ENCODE assay signal across 19 cellular contexts in genomic region chr9:90309809-90310522, GRCh38.
A peak's percentile ranks its signal among the peaks of the same experiment; 100 is the strongest.
DNase-seq lines count a peak whose midpoint lies in the region; ATAC-seq, FAIRE-seq and TF ChIP-seq lines count a peak whose summit lies in the region.
"Had no signal": no experiment of that assay in that cellular context is flagged by ENCODE, and none has a peak within 500 bp of the region (broad histone marks: within the 10 kb centered on the region; RNA-seq: fewer than 3 reads in every experiment).

No MANE protein-coding gene starts in this region.

- no peaks in the 10 kb centered on the region for H3K9me3 Mint-ChIP-seq in Calu3 (ENCODE audit: low read depth, unreplicated experiment)
- H3K9me3 Mint-ChIP-seq: CD8-positive, alpha-beta memory T cell had no signal

- TF ChIP-seq CTCF in astrocyte of the cerebellum (IDR thresholded peaks at IDR 0.05; ENCODE audit: low read depth, low read length, missing control alignments): no peak
- TF ChIP-seq CTCF in kidney epithelial cell (IDR thresholded peaks at IDR 0.05; ENCODE audit: insufficient read depth, low read length, poor library complexity, severe bottlenecking): no peak
- no peak for TF ChIP-seq CTCF in pancreas (IDR thresholded peaks at IDR 0.05)
- TF ChIP-seq CTCF in Calu3 (IDR thresholded peaks at IDR 0.05; ENCODE audit: unreplicated experiment): no peak

- intact Hi-C loops in pancreas (cut with DNase I): no loop called here
- intact Hi-C loops in Calu3 (cut with micrococcal nuclease; ENCODE audit: unreplicated experiment): loop anchor here (10.0 kb wide), 1 partner anchor 445 kb away; no protein-coding TSS in a partner anchor

- H3K4me3 ChIP-seq in astrocyte of the cerebellum (ENCODE audit: low read depth, low read length) (no peak overlapping the region), kidney epithelial cell (ENCODE audit: low read depth, low read length) (no peak overlapping the region), pancreas (no peak overlapping the region), H7 (ENCODE audit: insufficient read depth, low read depth, low read length) (no peak overlapping the region)
- H3K4me3 ChIP-seq: BLaER1 had no signal

- H3K9me3 ChIP-seq in pancreas: no peaks in the 10 kb centered on the region
- H3K9me3 ChIP-seq: BLaER1 had no signal

- no peaks in the 10 kb centered on the region for H3K36me3 ChIP-seq in kidney epithelial cell (ENCODE audit: control insufficient read depth, insufficient read depth, low read length)
- no peaks in the 10 kb centered on the region for H3K36me3 ChIP-seq in pancreas
- H3K36me3 ChIP-seq in H7 (replicated peaks; ENCODE audit: control insufficient read depth, insufficient read depth, low read length): no peaks in the 10 kb centered on the region
- H3K36me3 ChIP-seq: BLaER1 had no signal

- H3K27me3 ChIP-seq in kidney epithelial cell (ENCODE audit: control insufficient read depth, insufficient read depth, low read length): no peaks in the 10 kb centered on the region
- no peaks in the 10 kb centered on the region for H3K27me3 ChIP-seq in pancreas
- no peaks in the 10 kb centered on the region for H3K27me3 ChIP-seq in H7 (ENCODE audit: control insufficient read depth, insufficient read depth, low read length)
- H3K27me3 ChIP-seq: BLaER1 had no signal

- no peaks in the 10 kb centered on the region for H3K4me1 ChIP-seq in pancreas
- H3K4me1 ChIP-seq: BLaER1 had no signal

- BruUV-seq in Calu3 (replicated peaks; lab: Mats Ljungman, UMichigan): no TSS peak

- H3K36me3 Mint-ChIP-seq in Calu3 (ENCODE audit: insufficient read depth, unreplicated experiment): no peaks in the 10 kb centered on the region
- H3K36me3 Mint-ChIP-seq: CD8-positive, alpha-beta memory T cell had no signal

- DNase-seq in NCI-H510A (lab: John Stamatoyannopoulos, UW) (peak; percentile 32), astrocyte of the cerebellum (ENCODE audit: low read depth) (peak; percentile 54), kidney epithelial cell (ENCODE audit: low read depth) (peak; percentile 90), pancreas (no peak), Calu3 (no peak), SW480 (ENCODE audit: low spot score) (no peak), H7 (no peak), NCI-H69 (lab: John Stamatoyannopoulos, UW) (no peak)
- DNase-seq: CD8-positive, alpha-beta memory T cell; DMS 273 treated with DMSO at 0.1 percent for 48 hours; EL; HCEC 1CT; MV-4-11; NCI-H1436 treated with DMSO at 0.1 percent for 48 hours; NCI-H2227 treated with DMSO at 0.1 percent for 48 hours; NCI-H526 treated with DMSO at 0.1 percent for 48 hours had no signal

- peak in 3 of 4 donors; percentile 24 to 84 (median 77) for ATAC-seq in pancreas
- ATAC-seq: Right ventricle myocardium inferior had no signal

- H3K4me1 Mint-ChIP-seq in Calu3 (ENCODE audit: low read depth, unreplicated experiment): no peaks in the 10 kb centered on the region
- H3K4me1 Mint-ChIP-seq: CD8-positive, alpha-beta memory T cell had no signal

- no peak for FAIRE-seq in pancreas (lab: Jason Lieb, UNC)
- FAIRE-seq: HTR-8/SVneo had no signal

- H3K27ac ChIP-seq in pancreas: no peak overlapping the region
- H3K27ac ChIP-seq: BLaER1 had no signal

- WGBS in pancreas, 2 donors: 60 to 63% methylated on average over 7 of the region's 7 CpGs

- H3K27me3 Mint-ChIP-seq in Calu3 (ENCODE audit: unreplicated experiment): no peaks in the 10 kb centered on the region

- H3K27ac Mint-ChIP-seq in Calu3 (ENCODE audit: unreplicated experiment): no peak overlapping the region
- H3K27ac Mint-ChIP-seq: CD8-positive, alpha-beta memory T cell had no signal

- in situ Hi-C loops in astrocyte of the cerebellum (cut with HindIII; ENCODE audit: low sequenced_read_pairs): no loop called here

- H3K4me3 Mint-ChIP-seq in Calu3 (ENCODE audit: low read depth, unreplicated experiment): no peak overlapping the region
- H3K4me3 Mint-ChIP-seq: CD8-positive, alpha-beta memory T cell had no signal

- CTCF ChIA-PET in Calu3 (lab: Charles Lee): interaction anchor here (0.8 to 1.0 kb wide), 2 partner anchors 9 to 259 kb away, joined by 4 read pairs; no protein-coding TSS in a partner anchor

Comparison
In these comparisons a context has a peak if more than half of its experiments do, and no peak if none do; other contexts are left out.
1. DNase-seq: peak in NCI-H510A (single experiment), astrocyte of the cerebellum (single experiment) and kidney epithelial cell (single experiment); none in pancreas (0 of 6), Calu3 (single experiment), SW480 (single experiment), H7 (single experiment) and NCI-H69 (single experiment).